In the genomic region with DNA sequence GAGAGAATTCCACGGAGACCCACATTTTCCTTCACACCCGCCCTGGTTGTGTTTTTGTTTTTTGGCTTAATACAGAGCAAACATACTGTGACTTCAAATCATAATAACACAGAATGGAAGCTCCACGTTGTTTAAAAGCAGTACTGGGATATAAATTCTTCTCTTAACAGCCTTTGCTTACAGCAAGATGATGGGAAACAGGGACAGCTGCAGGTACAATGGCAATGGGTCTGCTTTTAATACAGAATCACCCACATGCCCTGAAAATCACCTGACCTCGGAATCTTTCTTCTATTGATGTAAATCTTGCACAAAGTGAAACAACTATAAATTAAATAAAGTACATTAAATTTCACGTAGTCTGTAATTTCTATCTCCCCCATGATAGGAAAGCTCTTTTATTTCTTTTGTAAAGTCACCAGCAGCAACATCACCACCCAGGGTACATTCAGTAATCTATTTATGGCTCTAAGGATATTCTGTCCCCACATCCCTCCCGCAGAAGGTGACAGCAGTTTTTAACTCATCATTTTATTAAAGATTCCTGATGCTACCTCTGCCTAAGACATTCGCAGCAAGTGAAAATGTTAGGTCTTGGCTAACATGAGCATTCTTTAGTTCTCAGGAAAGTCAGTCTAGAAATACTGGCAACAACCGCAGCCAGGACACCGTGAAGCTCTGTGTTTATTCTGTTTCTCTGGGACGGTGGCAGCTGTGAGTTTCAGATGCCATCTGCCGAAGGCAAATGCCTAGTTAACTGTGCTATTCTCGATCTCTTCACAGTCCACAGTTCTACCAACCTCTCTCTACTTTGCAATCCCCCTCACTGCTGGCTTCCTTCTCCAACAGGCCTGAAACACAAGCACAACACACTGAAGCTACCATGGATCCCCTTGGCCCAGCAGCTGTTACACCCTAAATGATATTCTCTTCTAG, we compare ENCODE assay signal across 11 cellular contexts.
A peak's percentile ranks its signal among the peaks of the same experiment; 100 is the strongest.
DNase-seq lines count a peak whose midpoint lies in the region; ATAC-seq and TF ChIP-seq lines count a peak whose summit lies in the region.
"Had no signal": no experiment of that assay in that cellular context is flagged by ENCODE, and none has a peak within 500 bp of the region (broad histone marks: within the 10 kb centered on the region; RNA-seq: fewer than 3 reads in every experiment).

No MANE protein-coding gene starts in this region.

- DNase-seq in activated naive CD4-positive, alpha-beta T cell (lab: John Stamatoyannopoulos, UW): no peak
- DNase-seq in WTC11 (ENCODE audit: low spot score): no peak
- peak; percentile 13 for DNase-seq in kidney glomerular epithelial cell (lab: John Stamatoyannopoulos, UW)
- DNase-seq in GM10266 (ENCODE audit: extremely low spot score): no peak
- no peak for DNase-seq in Peyer's patch
- no peak for DNase-seq in activated gamma-delta T cell treated with Interleukin-2 at 50 U/mL for 16 hours
- DNase-seq in stimulated activated CD4-positive, alpha-beta T cell treated with anti-CD3 and anti-CD28 coated beads, Interleukin-4, amount 100 ng/mL, for 24 hours: no peak
- DNase-seq: PC-3, tibial artery had no signal

- H3K4me3 Mint-ChIP-seq in activated naive CD4-positive, alpha-beta T cell treated with anti-CD3 and anti-CD28 coated beads, Interleukin-2, amount 50 U/mL, for 24 hours: no peak overlapping the region
- H3K4me3 Mint-ChIP-seq in WTC11: no peak overlapping the region
- H3K4me3 Mint-ChIP-seq: neural progenitor cell had no signal

- H3K27me3 Mint-ChIP-seq in activated naive CD4-positive, alpha-beta T cell treated with anti-CD3 and anti-CD28 coated beads, Interleukin-2, amount 50 U/mL, for 24 hours: no peaks in the 10 kb centered on the region
- no peaks in the 10 kb centered on the region for H3K27me3 Mint-ChIP-seq in WTC11 (ENCODE audit: low read depth)

- CTCF ChIA-PET in WTC11 (lab: Charles Lee): no interaction called here

- H3K9me3 ChIP-seq in Peyer's patch: no peaks in the 10 kb centered on the region
- H3K9me3 ChIP-seq: tibial artery had no signal

- H3K4me3 ChIP-seq in Peyer's patch: no peak overlapping the region
- H3K4me3 ChIP-seq: neural progenitor cell, tibial artery had no signal

- H3K27ac ChIP-seq in Peyer's patch: no peak overlapping the region
- H3K27ac ChIP-seq: neural progenitor cell had no signal

- POLR2A ChIA-PET in WTC11 (lab: Charles Lee): interaction anchor here (0.5 to 0.8 kb wide), 2 partner anchors 66 to 172 kb away, joined by 3 to 6 read pairs; no protein-coding TSS in a partner anchor

- H3K27ac Mint-ChIP-seq in activated naive CD4-positive, alpha-beta T cell treated with anti-CD3 and anti-CD28 coated beads, Interleukin-2, amount 50 U/mL, for 24 hours: peak overlapping the region; percentile 4
- H3K27ac Mint-ChIP-seq in WTC11: peak overlapping the region; percentile 22
- H3K27ac Mint-ChIP-seq: neural progenitor cell had no signal

- H3K36me3 Mint-ChIP-seq in activated naive CD4-positive, alpha-beta T cell treated with anti-CD3 and anti-CD28 coated beads, Interleukin-2, amount 50 U/mL, for 24 hours: peaks cover 47% of the 10 kb centered on the region
- peaks cover 34% of the 10 kb centered on the region for H3K36me3 Mint-ChIP-seq in WTC11

- ATAC-seq in WTC11: no peak
- ATAC-seq: PC-3 had no signal

- H3K4me1 Mint-ChIP-seq in activated naive CD4-positive, alpha-beta T cell treated with anti-CD3 and anti-CD28 coated beads, Interleukin-2, amount 50 U/mL, for 24 hours: peaks cover 8% of the 10 kb centered on the region
- H3K4me1 Mint-ChIP-seq in WTC11: peaks cover 39% of the 10 kb centered on the region

- no peaks in the 10 kb centered on the region for H3K27me3 ChIP-seq in Peyer's patch
- H3K27me3 ChIP-seq: neural progenitor cell, tibial artery had no signal

- H3K36me3 ChIP-seq in Peyer's patch: peaks cover 0 to 8% (median 0%) of the 10 kb centered on the region in 3 donors
- H3K36me3 ChIP-seq: neural progenitor cell had no signal

- no peak for TF ChIP-seq POLR2A in Peyer's patch (IDR thresholded peaks at IDR 0.05)

- no peaks in the 10 kb centered on the region for H3K4me1 ChIP-seq in Peyer's patch

- TF ChIP-seq CTCF in WTC11 (IDR thresholded peaks at IDR 0.05) (no peak), GM10266 (IDR thresholded peaks at IDR 0.05; ENCODE audit: control insufficient read depth, insufficient read depth, low read depth, missing control alignments) (no peak), Peyer's patch (IDR thresholded peaks at IDR 0.05) (no peak)

- no peaks in the 10 kb centered on the region for H3K9me3 Mint-ChIP-seq in activated naive CD4-positive, alpha-beta T cell treated with anti-CD3 and anti-CD28 coated beads, Interleukin-2, amount 50 U/mL, for 24 hours
- H3K9me3 Mint-ChIP-seq in WTC11: no peaks in the 10 kb centered on the region
- H3K9me3 Mint-ChIP-seq: neural progenitor cell had no signal

TF ChIP-seq in WTC11, 78 proteins besides CTCF, POLR2A, EP300 and RAD21:
- TF ChIP-seq HMGA2 (CRISPR knock-in tag; IDR thresholded peaks at IDR 0.05) (no peak), TP53 (CRISPR knock-in tag; IDR thresholded peaks at IDR 0.05) (no peak), ATF1 (CRISPR knock-in tag; IDR thresholded peaks at IDR 0.05) (no peak), ZNF219 (CRISPR knock-in tag; IDR thresholded peaks at IDR 0.05; ENCODE audit: borderline replicate concordance) (no peak), CREB1 (CRISPR knock-in tag; IDR thresholded peaks at IDR 0.05) (no peak), GRHL2 (CRISPR knock-in tag; IDR thresholded peaks at IDR 0.05; ENCODE audit: insufficient replicate concordance, severe bottlenecking) (no peak), OVOL2 (CRISPR knock-in tag; IDR thresholded peaks at IDR 0.05; ENCODE audit: borderline replicate concordance) (no peak), ETV6 (CRISPR knock-in tag; IDR thresholded peaks at IDR 0.05) (no peak), JAZF1 (CRISPR knock-in tag; IDR thresholded peaks at IDR 0.05) (no peak)
- TF ChIP-seq, protein P1, sequence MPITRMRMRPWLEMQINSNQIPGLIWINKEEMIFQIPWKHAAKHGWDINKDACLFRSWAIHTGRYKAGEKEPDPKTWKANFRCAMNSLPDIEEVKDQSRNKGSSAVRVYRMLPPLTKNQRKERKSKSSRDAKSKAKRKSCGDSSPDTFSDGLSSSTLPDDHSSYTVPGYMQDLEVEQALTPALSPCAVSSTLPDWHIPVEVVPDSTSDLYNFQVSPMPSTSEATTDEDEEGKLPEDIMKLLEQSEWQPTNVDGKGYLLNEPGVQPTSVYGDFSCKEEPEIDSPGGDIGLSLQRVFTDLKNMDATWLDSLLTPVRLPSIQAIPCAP (CRISPR knock-in tag; IDR thresholded peaks at IDR 0.05): no peak
- TF ChIP-seq, protein P2, sequence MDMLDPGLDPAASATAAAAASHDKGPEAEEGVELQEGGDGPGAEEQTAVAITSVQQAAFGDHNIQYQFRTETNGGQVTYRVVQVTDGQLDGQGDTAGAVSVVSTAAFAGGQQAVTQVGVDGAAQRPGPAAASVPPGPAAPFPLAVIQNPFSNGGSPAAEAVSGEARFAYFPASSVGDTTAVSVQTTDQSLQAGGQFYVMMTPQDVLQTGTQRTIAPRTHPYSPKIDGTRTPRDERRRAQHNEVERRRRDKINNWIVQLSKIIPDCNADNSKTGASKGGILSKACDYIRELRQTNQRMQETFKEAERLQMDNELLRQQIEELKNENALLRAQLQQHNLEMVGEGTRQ (CRISPR knock-in tag; IDR thresholded peaks at IDR 0.05): no peak
